ENCODE assay signal across 8 cellular contexts in genomic region chr12:15276088-15276698, GRCh38. TPM values are rescaled to one million over a fixed set of nuclear protein-coding genes. Genes with fewer than 3 reads are reported as not detected.
DNase-seq lines count a peak whose midpoint lies in the region; ATAC-seq and TF ChIP-seq lines count a peak whose summit lies in the region.

No MANE protein-coding gene starts in this region.

- H3K27ac ChIP-seq in SJCRH30: no peak overlapping the region

- TF ChIP-seq CTCF in foreskin fibroblast (IDR thresholded peaks at IDR 0.05; ENCODE audit: low read depth, low read length): peak; percentile 55

- no peaks in the 10 kb centered on the region for H3K27me3 ChIP-seq in SJCRH30

- H3K4me3 ChIP-seq in SJCRH30: no peak overlapping the region
- no peak overlapping the region for H3K4me3 ChIP-seq in foreskin fibroblast (ENCODE audit: low read depth in 1 of 2, low read length in 2 of 2)

- ATAC-seq in HG02642 (IDR thresholded peaks at IDR 0.05; ENCODE audit: poor library complexity, unreplicated experiment) (no peak), GM21528 (IDR thresholded peaks at IDR 0.05; ENCODE audit: low FRiP score, unreplicated experiment) (no peak), esophagus mucosa (no peak)

- no peaks in the 10 kb centered on the region for H3K36me3 ChIP-seq in SJCRH30

- DNase-seq in DMS153 treated with DMSO at 0.1 percent for 48 hours (lab: John Stamatoyannopoulos, UW; ENCODE audit: unreplicated experiment): peak; percentile 33
- peak; percentile 20 for DNase-seq in HPDE6-E6E7 (ENCODE audit: extremely low spot score)
- peak; percentile 10 to 66 for DNase-seq in SJCRH30
- peak; percentile 36 to 78 for DNase-seq in foreskin fibroblast
- DNase-seq in putamen (ENCODE audit: low spot score): peak; percentile 49

- peaks cover 16% of the 10 kb centered on the region for H3K4me1 ChIP-seq in SJCRH30

- no peaks in the 10 kb centered on the region for H3K9me3 ChIP-seq in SJCRH30 (replicated peaks)

RNA-seq across cellular contexts. Expression of gene PTPRO, which starts 46.1 kb away (rescaled TPM):
- total RNA-seq in SJCRH30 (2014; rRNA removed; shearing (Covaris generic)): 0.15 and 0.22 TPM in 2 replicates
- 0.08 TPM for total RNA-seq in esophagus mucosa

RNA-seq across cellular contexts. Expression of gene RERG, which starts 55.0 kb away (rescaled TPM):
- total RNA-seq in SJCRH30 (2014; rRNA removed; shearing (Covaris generic)): not detected in 2 replicates
- 1.9 TPM for total RNA-seq in esophagus mucosa
